ENCODE assay signal across 26 cellular contexts in genomic region chr15:90998737-90999136, GRCh38. TPM values are rescaled to one million over a fixed set of nuclear protein-coding genes. Genes with fewer than 3 reads are reported as not detected.
DNase-seq lines count a peak whose midpoint lies in the region; ATAC-seq and TF ChIP-seq lines count a peak whose summit lies in the region.
"Had no signal": no experiment of that assay in that cellular context is flagged by ENCODE, and none has a peak within 500 bp of the region (broad histone marks: within the 10 kb centered on the region; RNA-seq: fewer than 3 reads in every experiment).

No MANE protein-coding gene starts in this region.

- no peak overlapping the region for H3K18ac ChIP-seq in IMR-90 (ENCODE audit: low read depth, low read length)

- H4K20me1 ChIP-seq in IMR-90 (ENCODE audit: insufficient read depth, low read length): no peaks in the 10 kb centered on the region
- H4K20me1 ChIP-seq: BLaER1 had no signal

- TF ChIP-seq POLR2A in IMR-90 (IDR thresholded peaks at IDR 0.05; ENCODE audit: low read depth, low read length) (no peak), thyroid gland (IDR thresholded peaks at IDR 0.05) (no peak)

- no peak overlapping the region for H2BK15ac ChIP-seq in IMR-90 (ENCODE audit: low read depth, low read length)

- POLR2A ChIA-PET in A673 (lab: Charles Lee; ENCODE audit: low non-redundant PET): no interaction called here
- POLR2A ChIA-PET in CD4-positive, alpha-beta T cell (lab: Charles Lee): no interaction called here
- POLR2A ChIA-PET in IMR-90 (lab: Charles Lee; ENCODE audit: unreplicated experiment): no interaction called here

- no peak for ATAC-seq in activated T-cell treated with anti-CD3 and anti-CD28 coated beads, Interleukin-2, amount 50 U/mL, for 4 hours
- no peak for ATAC-seq in CD4-positive, alpha-beta T cell (ENCODE audit: poor library complexity)
- ATAC-seq in IMR-90 (ENCODE audit: low read depth): no peak
- no peak for ATAC-seq in GM18870 (IDR thresholded peaks at IDR 0.05; ENCODE audit: unreplicated experiment)
- ATAC-seq: A549, GM12878 had no signal

- H3K27ac ChIP-seq in A673 (ENCODE audit: low read depth, low read length, poor library complexity, severe bottlenecking) (peak overlapping the region; percentile 16), IMR-90 (ENCODE audit: insufficient read depth, low read length) (no peak overlapping the region), thyroid gland (no peak overlapping the region)
- H3K27ac ChIP-seq in CD4-positive, alpha-beta T cell (ENCODE audit: low read depth, low read length): no peak overlapping the region
- H3K27ac ChIP-seq: 22Rv1, A549, BLaER1 had no signal

- no peaks in the 10 kb centered on the region for H3K27me3 ChIP-seq in A673 (replicated peaks; ENCODE audit: insufficient read depth, low read depth, low read length, poor library complexity)
- no peaks in the 10 kb centered on the region for H3K27me3 ChIP-seq in CD4-positive, alpha-beta T cell (ENCODE audit: control insufficient read depth, insufficient read depth, low read length)
- no peaks in the 10 kb centered on the region for H3K27me3 ChIP-seq in IMR-90 (ENCODE audit: control insufficient read depth, insufficient read depth, low read length)
- H3K27me3 ChIP-seq in thyroid gland: no peaks in the 10 kb centered on the region
- H3K27me3 ChIP-seq: BE2C, BLaER1 had no signal

- H3K4me1 ChIP-seq in A673 (ENCODE audit: insufficient read depth, low read length, poor library complexity, severe bottlenecking) (peaks cover 5% of the 10 kb centered on the region), IMR-90 (ENCODE audit: control insufficient read depth, insufficient read depth, low read length) (no peaks in the 10 kb centered on the region), thyroid gland (no peaks in the 10 kb centered on the region)
- H3K4me1 ChIP-seq: A549, BE2C had no signal

- in situ Hi-C loops in IMR-90 (cut with MboI; ENCODE audit: low sequenced_read_pairs): loop anchor here (25.0 kb wide), 2 partner anchors 1814 to 1989 kb away; no protein-coding TSS in a partner anchor

- peaks cover 40% of the 10 kb centered on the region for H3K36me3 ChIP-seq in A673 (ENCODE audit: insufficient read depth, low read length, poor library complexity, severe bottlenecking)
- H3K36me3 ChIP-seq in IMR-90 (ENCODE audit: control insufficient read depth, insufficient read depth, low read length): peaks cover 28% of the 10 kb centered on the region
- peaks cover 0 to 37% of the 10 kb centered on the region in 2 donors for H3K36me3 ChIP-seq in thyroid gland

- H3K9me3 Mint-ChIP-seq in activated T-cell treated with anti-CD3 and anti-CD28 coated beads, Interleukin-2, amount 50 U/mL, for 24 hours: no peaks in the 10 kb centered on the region
- H3K9me3 Mint-ChIP-seq in activated T-cell treated with anti-CD3 and anti-CD28 coated beads, Interleukin-2, amount 50 U/mL, for 4 hours: no peaks in the 10 kb centered on the region
- no peaks in the 10 kb centered on the region for H3K9me3 Mint-ChIP-seq in CD4-positive, alpha-beta T cell
- H3K9me3 Mint-ChIP-seq: CD8-positive, alpha-beta memory T cell had no signal

- intact Hi-C loops in A673 (cut with micrococcal nuclease; ENCODE audit: unreplicated experiment) (no loop called here), IMR-90 (cut with micrococcal nuclease) (no loop called here), thyroid gland (cut with DNase I) (no loop called here)
- intact Hi-C loops in CD4-positive, alpha-beta T cell (cut with DNase I, micrococcal nuclease): loop anchor here (5.0 to 10.0 kb wide), 2 partner anchors 61 to 64 kb away; partner anchors contain the start of genes UNC45A (in 2 of the 2) and HDDC3 (in 1 of the 2)

- 100% methylated on average over 1 of the region's 8 CpGs; no CpG with 5 or more reads in 1 of the 2 experiments for WGBS in IMR-90 (ENCODE audit: extremely low coverage in 2 of 2, insufficient read length in 1 of 2), 2 experiments
- WGBS in thyroid gland, 2 donors: 89 to 90% methylated on average over 8 of the region's 8 CpGs

- CTCF ChIA-PET in A673 (lab: Charles Lee): no interaction called here
- CTCF ChIA-PET in CD4-positive, alpha-beta T cell (lab: Charles Lee): no interaction called here
- CTCF ChIA-PET in IMR-90 (lab: Yijun Ruan, JAX): no interaction called here

- no peak overlapping the region for H2AK9ac ChIP-seq in IMR-90 (replicated peaks; ENCODE audit: low read depth, low read length, poor library complexity)

- peak overlapping the region; percentile 41 for H3K27ac Mint-ChIP-seq in activated T-cell treated with anti-CD3 and anti-CD28 coated beads, Interleukin-2, amount 50 U/mL, for 24 hours
- H3K27ac Mint-ChIP-seq in CD4-positive, alpha-beta T cell: peak overlapping the region; percentile 17

- no peak for TF ChIP-seq CTCF in A673 (conservative IDR thresholded peaks at IDR 0.05; ENCODE audit: low read depth, low read length)
- TF ChIP-seq CTCF in CD4-positive, alpha-beta T cell (IDR thresholded peaks at IDR 0.05): no peak
- no peak for TF ChIP-seq CTCF in IMR-90 (conservative IDR thresholded peaks at IDR 0.05; ENCODE audit: low read depth, low read length)
- TF ChIP-seq CTCF in thyroid gland (IDR thresholded peaks at IDR 0.05): no peak

- H3K4ac ChIP-seq in IMR-90 (ENCODE audit: low read depth, low read length): no peak overlapping the region

- no peak for TF ChIP-seq RAD21 in IMR-90 (IDR thresholded peaks at IDR 0.05; ENCODE audit: low read length)

- peaks cover 80% of the 10 kb centered on the region for H3K36me3 Mint-ChIP-seq in activated T-cell treated with anti-CD3 and anti-CD28 coated beads, Interleukin-2, amount 50 U/mL, for 24 hours (ENCODE audit: low read depth)
- peaks cover 28% of the 10 kb centered on the region for H3K36me3 Mint-ChIP-seq in activated T-cell treated with anti-CD3 and anti-CD28 coated beads, Interleukin-2, amount 50 U/mL, for 4 hours (ENCODE audit: insufficient read depth)
- peaks cover 72% of the 10 kb centered on the region for H3K36me3 Mint-ChIP-seq in CD4-positive, alpha-beta T cell (ENCODE audit: low read depth)

- no peak overlapping the region for H2BK120ac ChIP-seq in IMR-90 (ENCODE audit: low read depth, low read length)

- no peak overlapping the region for H4K5ac ChIP-seq in IMR-90 (ENCODE audit: low read depth, low read length)

- no peak overlapping the region for H2BK5ac ChIP-seq in IMR-90 (ENCODE audit: low read depth, low read length, poor library complexity, severe bottlenecking)

- no peak overlapping the region for H2BK20ac ChIP-seq in IMR-90 (ENCODE audit: low read depth, low read length)

- H3K4me1 Mint-ChIP-seq in activated T-cell treated with anti-CD3 and anti-CD28 coated beads, Interleukin-2, amount 50 U/mL, for 24 hours (ENCODE audit: low read depth): peaks cover 12% of the 10 kb centered on the region
- peaks cover 12% of the 10 kb centered on the region for H3K4me1 Mint-ChIP-seq in activated T-cell treated with anti-CD3 and anti-CD28 coated beads, Interleukin-2, amount 50 U/mL, for 4 hours (ENCODE audit: low read depth)
- peaks cover 15% of the 10 kb centered on the region for H3K4me1 Mint-ChIP-seq in CD4-positive, alpha-beta T cell (ENCODE audit: low read depth)

- H3K9me3 ChIP-seq in A673 (ENCODE audit: low read depth, low read length, poor library complexity, severe bottlenecking): no peaks in the 10 kb centered on the region
- no peaks in the 10 kb centered on the region for H3K9me3 ChIP-seq in CD4-positive, alpha-beta T cell (ENCODE audit: control insufficient read depth, low read length)
- H3K9me3 ChIP-seq in IMR-90 (ENCODE audit: control insufficient read depth, insufficient read depth, low read length): no peaks in the 10 kb centered on the region
- no peaks in the 10 kb centered on the region for H3K9me3 ChIP-seq in thyroid gland
- H3K9me3 ChIP-seq: A549, BE2C, BLaER1 had no signal

- no peak overlapping the region for H3K56ac ChIP-seq in IMR-90 (ENCODE audit: extremely low read depth, insufficient read depth, low read length)

- H3K9me1 ChIP-seq in IMR-90 (ENCODE audit: insufficient read depth, low read length): no peaks in the 10 kb centered on the region

- DNase-seq in activated T-cell treated with anti-CD3 and anti-CD28 coated beads, Interleukin-2, amount 50 U/mL, for 24 hours: no peak
- DNase-seq in activated T-cell treated with anti-CD3 and anti-CD28 coated beads, Interleukin-2, amount 50 U/mL, for 4 hours: no peak
- DNase-seq in A673 (ENCODE audit: low spot score): no peak
- DNase-seq in CD4-positive, alpha-beta T cell: no peak
- no peak for DNase-seq in IMR-90
- no peak for DNase-seq in ureter (ENCODE audit: low spot score)
- DNase-seq in thyroid gland: no peak
- DNase-seq: ACHN; BE2C; C1 segment of cervical spinal cord; CD4-positive, alpha-beta memory T cell; CD8-positive, alpha-beta memory T cell; COR-L47; DMS 273 treated with DMSO at 0.1 percent for 48 hours; DMS153; DMS53; DMS79; DND-41; EL; GDM1 had no signal

- no peak overlapping the region for H3K14ac ChIP-seq in IMR-90 (replicated peaks; ENCODE audit: low read depth, low read length)

- peak overlapping the region; percentile 7 for H2AFZ ChIP-seq in IMR-90 (replicated peaks; ENCODE audit: low read length, poor library complexity)

- H3K4me3 Mint-ChIP-seq in activated T-cell treated with anti-CD3 and anti-CD28 coated beads, Interleukin-2, amount 50 U/mL, for 24 hours: no peak overlapping the region
- no peak overlapping the region for H3K4me3 Mint-ChIP-seq in activated T-cell treated with anti-CD3 and anti-CD28 coated beads, Interleukin-2, amount 50 U/mL, for 4 hours
- no peak overlapping the region for H3K4me3 Mint-ChIP-seq in CD4-positive, alpha-beta T cell
- H3K4me3 Mint-ChIP-seq: CD14-positive monocyte; CD4-positive, alpha-beta memory T cell had no signal

- H2AK5ac ChIP-seq in IMR-90 (ENCODE audit: low read depth, low read length): no peak overlapping the region

- no TSS peak for BruUV-seq in A673 (replicated peaks; lab: Mats Ljungman, UMichigan)
- BruUV-seq in IMR-90 (replicated peaks; lab: Mats Ljungman, UMichigan): no TSS peak

- H3K9ac ChIP-seq in IMR-90 (ENCODE audit: low read depth, low read length): no peak overlapping the region
- H3K9ac ChIP-seq: BLaER1 had no signal

- H3K27me3 Mint-ChIP-seq in activated T-cell treated with anti-CD3 and anti-CD28 coated beads, Interleukin-2, amount 50 U/mL, for 24 hours: no peaks in the 10 kb centered on the region
- H3K27me3 Mint-ChIP-seq in activated T-cell treated with anti-CD3 and anti-CD28 coated beads, Interleukin-2, amount 50 U/mL, for 4 hours (ENCODE audit: low read depth): no peaks in the 10 kb centered on the region
- H3K27me3 Mint-ChIP-seq in CD4-positive, alpha-beta T cell: no peaks in the 10 kb centered on the region
- H3K27me3 Mint-ChIP-seq: CD4-positive, alpha-beta memory T cell; CD8-positive, alpha-beta memory T cell had no signal

- H3K4me3 ChIP-seq in A673 (ENCODE audit: low read depth, low read length, poor library complexity, severe bottlenecking): no peak overlapping the region
- H3K4me3 ChIP-seq in IMR-90 (ENCODE audit: insufficient read depth, low read depth, low read length): no peak overlapping the region
- no peak overlapping the region for H3K4me3 ChIP-seq in thyroid gland (replicated peaks in 1 of 3)
- H3K4me3 ChIP-seq: A549, BLaER1, GM12878 had no signal

- no peak overlapping the region for H4K91ac ChIP-seq in IMR-90 (ENCODE audit: insufficient read depth, low read depth, low read length)

- no peak overlapping the region for H3K23ac ChIP-seq in IMR-90 (ENCODE audit: low read depth, low read length)

- dilution Hi-C loops in IMR-90 (cut with HindIII; ENCODE audit: low sequenced_read_pairs, unreplicated experiment): no loop called here

- no peak overlapping the region for H4K8ac ChIP-seq in IMR-90 (ENCODE audit: low read depth in 2 of 2, low read length in 2 of 2)

- H3K79me1 ChIP-seq in IMR-90 (ENCODE audit: low read depth in 1 of 2, low read length in 2 of 2): peaks cover 5 to 17% of the 10 kb centered on the region in 2 experiments

- no peak overlapping the region for H3K4me2 ChIP-seq in IMR-90 (ENCODE audit: low read depth, low read length)
- H3K4me2 ChIP-seq: A549, BLaER1 had no signal

RNA-seq across cellular contexts. Expression of gene PRC1, which starts 4.4 kb away (rescaled TPM):
- 10 to 100 TPM; 14.4 to 18.8 (median 18.7) TPM for total RNA-seq in activated T-cell treated with anti-CD3 and anti-CD28 coated beads, Interleukin-2, amount 50 U/mL, for 4 hours
- total RNA-seq in A673 (2021) (338 and 339 TPM in 2 replicates), IMR-90 (2012; rRNA removed) (148 and 208 TPM in 2 replicates), ureter (7.8 TPM), thyroid gland (10 to 100 TPM in 1 of 4 donors, 1 to 10 TPM in 3; 3.6 to 12.9 (median 7.2) TPM)
- total RNA-seq in CD4-positive, alpha-beta T cell: 10 to 100 TPM; 24.4 to 26.7 TPM
- 131 and 132 TPM in 2 replicates for polyA plus RNA-seq in IMR-90 (2012; rRNA removed)
- polyA plus RNA-seq in IMR-90 (2012; cell fraction: cytosol; rRNA removed): 52.1 and 66.7 TPM in 2 replicates
- polyA plus RNA-seq in IMR-90 (2012; cell fraction: nucleus; rRNA removed; ENCODE audit: low replicate concordance): 96.3 and 151 TPM in 2 replicates

RNA-seq across cellular contexts. Expression of gene VPS33B, which starts 23.7 kb away (rescaled TPM):
- total RNA-seq in activated T-cell treated with anti-CD3 and anti-CD28 coated beads, Interleukin-2, amount 50 U/mL, for 4 hours: 10 to 100 TPM; 20.9 to 22.4 (median 21.9) TPM
- total RNA-seq in A673 (2021) (17.7 and 19.5 TPM in 2 replicates), IMR-90 (2012; rRNA removed) (7.5 and 9.0 TPM in 2 replicates), ureter (25.7 TPM), thyroid gland (10 to 100 TPM in 3 of 4 donors, 1 to 10 TPM in 1; 7.4 to 13.9 (median 12.4) TPM)
- 10 to 100 TPM; 17.2 to 23.8 TPM for total RNA-seq in CD4-positive, alpha-beta T cell
- polyA plus RNA-seq in IMR-90 (2012; rRNA removed): 11.3 and 12.3 TPM in 2 replicates
- 7.6 and 9.8 TPM in 2 replicates for polyA plus RNA-seq in IMR-90 (2012; cell fraction: cytosol; rRNA removed)
- polyA plus RNA-seq in IMR-90 (2012; cell fraction: nucleus; rRNA removed; ENCODE audit: low replicate concordance): 47.8 and 54.3 TPM in 2 replicates

RNA-seq across cellular contexts. Expression of gene RCCD1, which starts 44.1 kb away (rescaled TPM):
- 10 to 100 TPM; 11.1 to 18.4 (median 13.1) TPM for total RNA-seq in activated T-cell treated with anti-CD3 and anti-CD28 coated beads, Interleukin-2, amount 50 U/mL, for 4 hours
- total RNA-seq in A673 (2021) (28.8 and 39.5 TPM in 2 replicates), IMR-90 (2012; rRNA removed) (3.9 and 4.4 TPM in 2 replicates), ureter (13.2 TPM), thyroid gland (10 to 100 TPM in 2 of 4 donors, 1 to 10 TPM in 2; 7.6 to 15.2 (median 9.9) TPM)
- 1 to 10 TPM; 4.5 to 4.8 TPM for total RNA-seq in CD4-positive, alpha-beta T cell
- polyA plus RNA-seq in IMR-90 (2012; rRNA removed): 9.9 TPM in 2 replicates
- 10.6 and 11.0 TPM in 2 replicates for polyA plus RNA-seq in IMR-90 (2012; cell fraction: cytosol; rRNA removed)
- polyA plus RNA-seq in IMR-90 (2012; cell fraction: nucleus; rRNA removed; ENCODE audit: low replicate concordance): 36.7 and 43.3 TPM in 2 replicates

Comparison
In these comparisons a context has a peak if more than half of its experiments do, and no peak if none do; other contexts are left out.
1. intact Hi-C loops: an anchor here in CD4-positive, alpha-beta T cell (5.0 to 10.0 kb wide); none called in A673, IMR-90 and thyroid gland.